28 cellular contexts compared by ENCODE assay signal in the genomic region with DNA sequence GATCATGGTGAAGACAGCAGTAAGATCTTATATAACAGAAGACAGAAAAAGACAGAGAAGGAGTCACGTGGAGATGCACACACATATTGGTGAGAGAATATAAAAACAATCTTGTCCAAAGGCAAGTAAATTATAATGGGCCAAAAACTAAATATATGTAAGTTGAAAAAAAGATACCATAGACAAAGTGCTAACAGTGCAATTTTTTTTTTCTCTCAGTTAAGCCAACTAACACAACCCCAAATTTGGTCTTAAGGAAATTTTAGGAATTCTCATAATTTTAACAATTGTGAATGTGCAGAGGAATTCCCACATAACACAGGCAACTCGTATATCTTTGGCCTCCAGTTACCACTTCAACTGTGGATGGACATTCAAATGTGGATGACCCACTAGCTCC.
"Had no signal": no experiment of that assay in that cellular context is flagged by ENCODE, and none has a peak within 500 bp of the region (broad histone marks: within the 10 kb centered on the region; RNA-seq: fewer than 3 reads in every experiment).

No MANE protein-coding gene starts in this region.

- ATAC-seq: natural killer cell; sciatic nerve; stimulated activated naive B cell treated with anti-CD40 and anti-IgM and Interleukin-4, amounts not matched to agents 10 μg/mL and 1 μg/mL and 100 μg/mL, for 72 hours; stimulated activated naive CD8-positive, alpha-beta T cell treated with anti-CD3 and anti-CD28 coated beads, Interleukin-15, Interleukin-2, amounts not matched to agents 100 U/mL and 50 U/mL, for 24 hours; upper lobe of right lung had no signal

- H3K27me3 ChIP-seq: ovary, right atrium auricular region, stomach, testis, thyroid gland, upper lobe of right lung had no signal

- H3K9me3 ChIP-seq: left ventricle myocardium inferior, ovary, right atrium auricular region, stomach, testis, thyroid gland, upper lobe of right lung had no signal

- H3K4me3 ChIP-seq: left ventricle myocardium inferior, lung, ovary, right atrium auricular region, skin epidermis, stomach, testis, thyroid gland, upper lobe of right lung had no signal

- H3K27ac Mint-ChIP-seq: immature natural killer cell; mesothelial cell of epicardium; naive B cell; natural killer cell; nephron progenitor cell; progenitor cell of endocrine pancreas; stimulated activated naive B cell treated with anti-CD40 and anti-IgM and Interleukin-4, amounts not matched to agents 10 μg/mL and 1 μg/mL and 100 μg/mL, for 72 hours had no signal

- FAIRE-seq: islet of Langerhans, kidney, urothelium cell line had no signal

- H3K9me3 Mint-ChIP-seq: mesothelial cell of epicardium; nephron progenitor cell; stimulated activated naive B cell treated with anti-CD40 and anti-IgM and Interleukin-4, amounts not matched to agents 10 μg/mL and 1 μg/mL and 100 μg/mL, for 72 hours had no signal

- H3K27me3 Mint-ChIP-seq: naive B cell; stimulated activated naive B cell treated with anti-CD40 and anti-IgM and Interleukin-4, amounts not matched to agents 10 μg/mL and 1 μg/mL and 100 μg/mL, for 72 hours had no signal

- DNase-seq: hypothalamus; immature natural killer cell; kidney; left ventricle myocardium inferior; mesendoderm; naive B cell; natural killer cell; nephron progenitor cell; ovary; stimulated activated CD4-positive, alpha-beta T cell treated with anti-CD3 and anti-CD28 coated beads, Interleukin-12 subunit alpha, Interleukin-12 subunit beta, amount 100 ng/mL, for 4 hours; stimulated activated CD4-positive, alpha-beta T cell treated with anti-CD3 and anti-CD28 coated beads, Interleukin-15, amount 100 ng/mL, for 24 hours; stimulated activated CD4-positive, alpha-beta T cell treated with anti-CD3 and anti-CD28 coated beads, Interleukin-2, amount 100 ng/mL, for 24 hours; stimulated activated CD4-positive, alpha-beta T cell treated with anti-CD3 and anti-CD28 coated beads, Interleukin-4, amount 100 ng/mL, for 1 hour; stimulated activated naive B cell treated with anti-CD40 and anti-IgM and Interleukin-4, amounts not matched to agents 10 μg/mL and 1 μg/mL and 100 μg/mL, for 72 hours; stimulated activated naive CD8-positive, alpha-beta T cell treated with anti-CD3 and anti-CD28 coated beads, Interleukin-15, Interleukin-2, amounts not matched to agents 100 U/mL and 50 U/mL, for 24 hours; stomach; testis; thyroid gland; trophoblast cell; upper lobe of right lung had no signal

- H3K4me1 Mint-ChIP-seq: immature natural killer cell; mesothelial cell of epicardium; naive B cell; natural killer cell; stimulated activated naive B cell treated with anti-CD40 and anti-IgM and Interleukin-4, amounts not matched to agents 10 μg/mL and 1 μg/mL and 100 μg/mL, for 72 hours had no signal

- H3K36me3 Mint-ChIP-seq: immature natural killer cell; mesothelial cell of epicardium; naive B cell; natural killer cell; stimulated activated naive B cell treated with anti-CD40 and anti-IgM and Interleukin-4, amounts not matched to agents 10 μg/mL and 1 μg/mL and 100 μg/mL, for 72 hours had no signal

- H3K4me1 ChIP-seq: left ventricle myocardium inferior, right atrium auricular region, stomach, testis, thyroid gland, upper lobe of right lung had no signal

- H3K36me3 ChIP-seq: left ventricle myocardium inferior, ovary, right atrium auricular region, stomach, thyroid gland, upper lobe of right lung had no signal

- H3K4me3 Mint-ChIP-seq: immature natural killer cell; mesothelial cell of epicardium; naive B cell; natural killer cell; nephron progenitor cell; stimulated activated naive B cell treated with anti-CD40 and anti-IgM and Interleukin-4, amounts not matched to agents 10 μg/mL and 1 μg/mL and 100 μg/mL, for 72 hours had no signal

- H3K27ac ChIP-seq: left ventricle myocardium inferior, ovary, right atrium auricular region, skin epidermis, stomach, testis, thyroid gland, upper lobe of right lung had no signal
